10 cellular contexts compared by ENCODE assay signal in the genomic region with DNA sequence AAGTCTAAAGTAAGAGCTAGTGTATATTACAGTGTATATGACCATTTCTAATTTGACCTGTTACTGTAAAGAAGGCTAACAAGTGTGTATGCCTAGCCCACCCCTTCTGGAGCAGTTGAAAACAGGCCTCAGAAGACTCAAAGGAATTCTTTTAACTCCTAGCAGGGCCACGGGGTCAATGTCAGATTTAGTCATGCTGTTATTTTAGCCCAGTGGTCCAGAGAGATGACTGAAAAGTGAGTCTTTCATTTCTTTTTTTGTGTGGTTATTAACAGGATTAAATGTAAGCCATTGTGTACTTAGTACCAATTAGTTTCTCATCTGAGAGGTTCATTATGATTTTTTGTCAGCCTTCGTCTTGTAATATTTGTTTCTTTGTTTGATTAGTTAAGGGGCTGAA. TPM values are rescaled to one million over a fixed set of nuclear protein-coding genes. Genes with fewer than 3 reads are reported as not detected.
DNase-seq lines count a peak whose midpoint lies in the region; ATAC-seq, FAIRE-seq and TF ChIP-seq lines count a peak whose summit lies in the region.
"Had no signal": no experiment of that assay in that cellular context is flagged by ENCODE, and none has a peak within 500 bp of the region (broad histone marks: within the 10 kb centered on the region; RNA-seq: fewer than 3 reads in every experiment).

No MANE protein-coding gene starts in this region.

- H3K4me1 ChIP-seq in GM23338 (ENCODE audit: insufficient read depth) = peaks cover 39% of the 10 kb centered on the region
- peaks cover 36% of the 10 kb centered on the region for H3K4me1 ChIP-seq in OCI-LY3 (ENCODE audit: low read length)
- no peaks in the 10 kb centered on the region for H3K4me1 ChIP-seq in mesenchymal stem cell (ENCODE audit: control insufficient read depth, insufficient read depth, low read depth, low read length)

- peak; percentile 84 for ATAC-seq in GM23338

- no peaks in the 10 kb centered on the region for H3K36me3 ChIP-seq in GM23338 (ENCODE audit: insufficient read depth)
- H3K36me3 ChIP-seq in OCI-LY3 (replicated peaks; ENCODE audit: low read depth, low read length) = peaks cover 30% of the 10 kb centered on the region
- peaks cover 0 to 20% of the 10 kb centered on the region in 2 experiments for H3K36me3 ChIP-seq in mesenchymal stem cell (ENCODE audit: control insufficient read depth in 1 of 2, insufficient read depth in 2 of 2, low read depth in 1 of 2, low read length in 2 of 2)

- FAIRE-seq in GM12891 (lab: Jason Lieb, UNC) = peak; percentile 84

- H2BK120ac ChIP-seq in mesenchymal stem cell (ENCODE audit: low read depth, low read length) = no peak overlapping the region

- no peak overlapping the region for H3K18ac ChIP-seq in mesenchymal stem cell (ENCODE audit: low read depth in 1 of 2, low read length in 2 of 2)

- H3K36me3 Mint-ChIP-seq in GM23338 (ENCODE audit: low read depth) = no peaks in the 10 kb centered on the region

- no peak overlapping the region for H3K23ac ChIP-seq in mesenchymal stem cell (ENCODE audit: low read length in 2 of 2)

- no peak overlapping the region for H3K4me3 Mint-ChIP-seq in GM23338

- H3K9ac ChIP-seq in OCI-LY3 (ENCODE audit: low read length) = no peak overlapping the region
- H3K9ac ChIP-seq in mesenchymal stem cell (ENCODE audit: low read length) = no peak overlapping the region

- no peak overlapping the region for H3K14ac ChIP-seq in mesenchymal stem cell (ENCODE audit: low read length in 2 of 2)

- H3K27ac Mint-ChIP-seq in GM23338 = peak overlapping the region; percentile 33; the same call in 1 of the 2 replicates

- DNase-seq in GM12891 (ENCODE audit: insufficient read length, low spot score) = no peak
- peak; percentile 63 for DNase-seq in GM23338 (ENCODE audit: low spot score)
- DNase-seq in mesenchymal stem cell = peak; percentile 24
- DNase-seq in AML-193 (lab: John Stamatoyannopoulos, UW) = no peak
- no peak for DNase-seq in HuH-7 (ENCODE audit: low spot score)
- DNase-seq in GM19240 (ENCODE audit: insufficient read length, low spot score) = no peak
- DNase-seq in NCI-H1092 (lab: John Stamatoyannopoulos, UW) = no peak
- DNase-seq: left ventricle myocardium inferior; stimulated activated CD4-positive, alpha-beta T cell treated with anti-CD3 and anti-CD28 coated beads, Interleukin-4, amount 100 ng/mL, for 4 hours had no signal

- no peak overlapping the region for H4K8ac ChIP-seq in mesenchymal stem cell (ENCODE audit: low read length)

- no peaks in the 10 kb centered on the region for H3K9me3 Mint-ChIP-seq in GM23338

- H3K79me1 ChIP-seq in mesenchymal stem cell (replicated peaks; ENCODE audit: low read length, poor library complexity, severe bottlenecking) = peaks cover 4% of the 10 kb centered on the region

- H3K9me3 ChIP-seq in OCI-LY3 (ENCODE audit: insufficient read depth, low read length) (no peaks in the 10 kb centered on the region), mesenchymal stem cell (ENCODE audit: control insufficient read depth, low read length) (no peaks in the 10 kb centered on the region)
- H3K9me3 ChIP-seq: left ventricle myocardium inferior had no signal

- no peak overlapping the region for H2BK15ac ChIP-seq in mesenchymal stem cell (ENCODE audit: low read depth, poor library complexity, severe bottlenecking)

- no peak overlapping the region for H2BK5ac ChIP-seq in mesenchymal stem cell (ENCODE audit: low read depth, low read length, poor library complexity, severe bottlenecking)

- H2AFZ ChIP-seq in GM23338 = no peak overlapping the region
- no peak overlapping the region for H2AFZ ChIP-seq in OCI-LY3 (ENCODE audit: low read depth, low read length)
- no peak overlapping the region for H2AFZ ChIP-seq in mesenchymal stem cell (ENCODE audit: low read depth, low read length)

- WGBS in mesenchymal stem cell = 57% methylated on average over 2 of the region's 2 CpGs

- H3K4me3 ChIP-seq in GM23338 (no peak overlapping the region), OCI-LY3 (ENCODE audit: low read length) (peak overlapping the region; percentile 12; the same call in 1 of the 2 replicates), mesenchymal stem cell (ENCODE audit: insufficient read depth in 1 of 2, low read depth in 1 of 2, low read length in 2 of 2) (no peak overlapping the region)
- H3K4me3 ChIP-seq: left ventricle myocardium inferior had no signal

- no peaks in the 10 kb centered on the region for H3K27me3 Mint-ChIP-seq in GM23338 (ENCODE audit: insufficient read depth, low read depth, poor library complexity)

- no peak overlapping the region for H2AK5ac ChIP-seq in mesenchymal stem cell (ENCODE audit: low read length, severe bottlenecking)

- no peak overlapping the region for H2BK12ac ChIP-seq in mesenchymal stem cell (ENCODE audit: low read length in 2 of 2)

- no peaks in the 10 kb centered on the region for H3F3A ChIP-seq in GM23338 (replicated peaks; ENCODE audit: low read depth)

- H3K4ac ChIP-seq in mesenchymal stem cell (ENCODE audit: low read depth in 1 of 2, low read length in 2 of 2) = no peak overlapping the region

- H4K91ac ChIP-seq in mesenchymal stem cell (ENCODE audit: low read length) = no peak overlapping the region

- H3K27ac ChIP-seq in GM23338 (ENCODE audit: low read depth) (0 out of 2 replicates have a peak overlapping the region, but pooled peaks have one; percentile 11), OCI-LY3 (ENCODE audit: low read length) (peak overlapping the region; percentile 19), mesenchymal stem cell (ENCODE audit: low read length, poor library complexity, severe bottlenecking) (no peak overlapping the region)
- H3K27ac ChIP-seq: left ventricle myocardium inferior had no signal

- no peaks in the 10 kb centered on the region; the same call in 1 of the 2 replicates for H4K20me1 ChIP-seq in GM23338 (replicated peaks; ENCODE audit: insufficient read depth)
- peaks cover 20% of the 10 kb centered on the region; the same call in 1 of the 2 replicates for H4K20me1 ChIP-seq in OCI-LY3 (ENCODE audit: insufficient read depth, low read length)

- no peaks in the 10 kb centered on the region for H3K9me2 ChIP-seq in GM23338 (ENCODE audit: insufficient read depth)

- H3K4me2 ChIP-seq in GM23338 (no peak overlapping the region), OCI-LY3 (ENCODE audit: low read length) (peak overlapping the region; percentile 72), mesenchymal stem cell (ENCODE audit: low read length, poor library complexity, severe bottlenecking) (no peak overlapping the region)

- peaks cover 25% of the 10 kb centered on the region for H3K79me2 ChIP-seq in GM23338 (replicated peaks; ENCODE audit: insufficient read depth)
- H3K79me2 ChIP-seq in OCI-LY3 (ENCODE audit: low read length) = peaks cover 21% of the 10 kb centered on the region; the same call in 1 of the 2 replicates

- no peak for TF ChIP-seq POLR2A in GM12891 (IDR thresholded peaks at IDR 0.05; ENCODE audit: low read depth, low read length)

- no peaks in the 10 kb centered on the region for H3K27me3 ChIP-seq in GM23338 (ENCODE audit: insufficient read depth)
- H3K27me3 ChIP-seq in OCI-LY3 (ENCODE audit: low read depth, low read length) = no peaks in the 10 kb centered on the region
- H3K27me3 ChIP-seq in mesenchymal stem cell (ENCODE audit: control insufficient read depth in 1 of 2, insufficient read depth in 1 of 2, low read length in 2 of 2) = no peaks in the 10 kb centered on the region

- H3K4me1 Mint-ChIP-seq in GM23338 = peaks cover 38% of the 10 kb centered on the region

- TF ChIP-seq CTCF in GM23338 (conservative IDR thresholded peaks at IDR 0.05; ENCODE audit: low read depth in 2 of 2) (no peak), OCI-LY3 (IDR thresholded peaks at IDR 0.05; ENCODE audit: low read depth, low read length) (no peak)

TF ChIP-seq in GM12891, 5 proteins besides CTCF, POLR2A, EP300 and RAD21:
- TF ChIP-seq POU2F2 (IDR thresholded peaks at IDR 0.05; ENCODE audit: low read depth, low read length) (no peak), SPI1 (IDR thresholded peaks at IDR 0.05; ENCODE audit: low read depth, low read length) (peak; percentile 63)

TF ChIP-seq in GM23338, 12 proteins besides CTCF, POLR2A, EP300 and RAD21:
- TF ChIP-seq EZH2 (IDR thresholded peaks at IDR 0.05; ENCODE audit: low read depth, unreplicated experiment) = no peak
- no peak for TF ChIP-seq ZNF331 (CRISPR knock-in tag; IDR thresholded peaks at IDR 0.05; ENCODE audit: low read depth)
- no peak for TF ChIP-seq CREB1 (CRISPR knock-in tag; IDR thresholded peaks at IDR 0.05; ENCODE audit: low read depth)
TF ChIP-seq in GM23338: peak in this region for 0.

RNA-seq across cellular contexts. Expression of gene ZCCHC7, which starts 24.4 kb away (rescaled TPM):
- polyA plus RNA-seq in GM12891 (2012; ENCODE audit: low read depth, missing spikeins) = 43.5 TPM
- 26.7 and 29.8 TPM in 2 replicates for total RNA-seq in GM23338 (2014; rRNA removed; shearing (Covaris generic))
- 34.3 and 38.8 TPM in 2 replicates for polyA plus RNA-seq in GM23338 (2016; fragmentation: Nextera tagmentation; extraction: Ambion mirVana)
- polyA plus RNA-seq in mesenchymal stem cell (2013, experiment 1 of 2) = 27.6 TPM
- polyA plus RNA-seq in mesenchymal stem cell (2013, experiment 2 of 2) = 28.3 TPM

Comparison
In these comparisons a context has a peak if more than half of its experiments do, and no peak if none do; other contexts are left out.
1. DNase-seq: peak in GM23338 (single experiment) and mesenchymal stem cell (single experiment); none in GM12891 (single experiment), AML-193 (0 of 2), HuH-7 (single experiment), GM19240 (single experiment) and NCI-H1092 (single experiment).